ENCODE assay signal across 8 cellular contexts in genomic region chr1:23019851-23020625, GRCh38. TPM values are rescaled to one million over a fixed set of nuclear protein-coding genes. Genes with fewer than 3 reads are reported as not detected.
DNase-seq lines count a peak whose midpoint lies in the region; ATAC-seq and TF ChIP-seq lines count a peak whose summit lies in the region.

No MANE protein-coding gene starts in this region.

- no peak overlapping the region for H2BK15ac ChIP-seq in IMR-90 (ENCODE audit: low read depth, low read length)

- peak overlapping the region; percentile 59 for H3K4me3 ChIP-seq in IMR-90 (ENCODE audit: insufficient read depth, low read depth, low read length)
- H3K4me3 ChIP-seq in WI38 (ENCODE audit: low read depth, low read length): peak overlapping the region; percentile 93
- peak overlapping the region; percentile 93 for H3K4me3 ChIP-seq in colonic mucosa

- H4K8ac ChIP-seq in IMR-90 (ENCODE audit: low read depth in 2 of 2, low read length in 2 of 2): peak overlapping the region; percentile 5 to 77; a peak in 2 of 4 replicates

- peak overlapping the region; percentile 66; the same call in 1 of the 2 replicates for H3K56ac ChIP-seq in IMR-90 (ENCODE audit: extremely low read depth, insufficient read depth, low read length)

- no peak for TF ChIP-seq RAD21 in IMR-90 (IDR thresholded peaks at IDR 0.05; ENCODE audit: low read length)

- peak overlapping the region; percentile 90 for H2AFZ ChIP-seq in IMR-90 (replicated peaks; ENCODE audit: low read length, poor library complexity)

- H2BK120ac ChIP-seq in IMR-90 (ENCODE audit: low read depth, low read length): 0 out of 2 replicates have a peak overlapping the region, but pooled peaks have one; percentile 36

- peaks cover 2% of the 10 kb centered on the region; the same call in 1 of the 2 replicates for H3K4me1 ChIP-seq in IMR-90 (ENCODE audit: control insufficient read depth, insufficient read depth, low read length)
- H3K4me1 ChIP-seq in colonic mucosa: no peaks in the 10 kb centered on the region

- DNase-seq in DMS114 treated with DMSO at 0.1 percent for 48 hours (lab: John Stamatoyannopoulos, UW; ENCODE audit: unreplicated experiment) (peak; percentile 16), IMR-90 (peak; percentile 40), colonic mucosa (peak; percentile 32), left lobe of liver (ENCODE audit: low spot score) (peak; percentile 49), NCI-H510A (lab: John Stamatoyannopoulos, UW) (no peak)
- peak; percentile 1 to 3 for DNase-seq in stimulated activated CD8-positive, alpha-beta memory T cell treated with anti-CD3 and anti-CD28 coated beads, Interleukin-2, amount 100 ng/mL, for 48 hours (ENCODE audit: low read depth in 2 of 2)

- dilution Hi-C loops in IMR-90 (cut with HindIII; ENCODE audit: low sequenced_read_pairs, unreplicated experiment): no loop called here

- H3K9me1 ChIP-seq in IMR-90 (ENCODE audit: insufficient read depth, low read length): no peaks in the 10 kb centered on the region

- BruUV-seq in IMR-90 (replicated peaks; lab: Mats Ljungman, UMichigan): TSS peak; percentile 38

- peak overlapping the region; percentile 21 for H2AK9ac ChIP-seq in IMR-90 (replicated peaks; ENCODE audit: low read depth, low read length, poor library complexity)

- no peak overlapping the region for H2BK20ac ChIP-seq in IMR-90 (ENCODE audit: low read depth, low read length)

- peaks cover 0 to 42% of the 10 kb centered on the region in 2 experiments; a peak in 2 of 4 replicates for H3K79me1 ChIP-seq in IMR-90 (ENCODE audit: low read depth in 1 of 2, low read length in 2 of 2)

- H3K27ac ChIP-seq in IMR-90 (ENCODE audit: insufficient read depth, low read length) (peak overlapping the region; percentile 67), colonic mucosa (peak overlapping the region; percentile 89)

- H3K14ac ChIP-seq in IMR-90 (replicated peaks; ENCODE audit: low read depth, low read length): peak overlapping the region; percentile 84

- H3K9ac ChIP-seq in IMR-90 (ENCODE audit: low read depth, low read length) (peak overlapping the region; percentile 88), colonic mucosa (ENCODE audit: low read depth in 2 of 2, low read length in 2 of 2) (peak overlapping the region; percentile 90 to 92)

- in situ Hi-C loops in IMR-90 (cut with MboI; ENCODE audit: low sequenced_read_pairs): no loop called here

- H3K9me3 ChIP-seq in IMR-90 (ENCODE audit: control insufficient read depth, insufficient read depth, low read length): no peaks in the 10 kb centered on the region
- no peaks in the 10 kb centered on the region for H3K9me3 ChIP-seq in colonic mucosa

- H4K20me1 ChIP-seq in IMR-90 (ENCODE audit: insufficient read depth, low read length): peaks cover 41% of the 10 kb centered on the region

- peak; percentile 8 for ATAC-seq in GM21423 (IDR thresholded peaks at IDR 0.05; ENCODE audit: unreplicated experiment)
- ATAC-seq in IMR-90 (ENCODE audit: low read depth): peak; percentile 16
- ATAC-seq in left lobe of liver: peak; percentile 7

- peak overlapping the region; percentile 62 for H2AK5ac ChIP-seq in IMR-90 (ENCODE audit: low read depth, low read length)

- H3K23ac ChIP-seq in IMR-90 (ENCODE audit: low read depth, low read length): peak overlapping the region; percentile 95

- H3K4me2 ChIP-seq in IMR-90 (ENCODE audit: low read depth, low read length): peak overlapping the region; percentile 98

- H4K5ac ChIP-seq in IMR-90 (ENCODE audit: low read depth, low read length): no peak overlapping the region; the same call in 1 of the 2 replicates

- H4K91ac ChIP-seq in IMR-90 (ENCODE audit: insufficient read depth, low read depth, low read length): peak overlapping the region; percentile 48; the same call in 1 of the 2 replicates

- intact Hi-C loops in IMR-90 (cut with micrococcal nuclease): loop anchor here (2.0 kb wide), 1 partner anchor 17 kb away; no protein-coding TSS in a partner anchor
- intact Hi-C loops in colonic mucosa (cut with DNase I): no loop called here

- peak overlapping the region; percentile 84 for H3K4ac ChIP-seq in IMR-90 (ENCODE audit: low read depth, low read length)

- H3K27me3 ChIP-seq in IMR-90 (ENCODE audit: control insufficient read depth, insufficient read depth, low read length) (no peaks in the 10 kb centered on the region), colonic mucosa (no peaks in the 10 kb centered on the region)

- no peak for TF ChIP-seq POLR2A in IMR-90 (IDR thresholded peaks at IDR 0.05; ENCODE audit: low read depth, low read length)

- peak overlapping the region; percentile 0; the same call in 1 of the 2 replicates for H3K18ac ChIP-seq in IMR-90 (ENCODE audit: low read depth, low read length)

- CTCF ChIA-PET in IMR-90 (lab: Yijun Ruan, JAX): no interaction called here

- POLR2A ChIA-PET in IMR-90 (lab: Charles Lee; ENCODE audit: unreplicated experiment): interaction anchor here (0.7 kb wide), 1 partner anchor 619 kb away, joined by 22 read pairs; no protein-coding TSS in a partner anchor

- TF ChIP-seq CTCF in IMR-90 (conservative IDR thresholded peaks at IDR 0.05; ENCODE audit: low read depth, low read length): no peak
- TF ChIP-seq CTCF in WI38 (IDR thresholded peaks at IDR 0.05; ENCODE audit: low read depth, low read length): no peak
- no peak for TF ChIP-seq CTCF in colonic mucosa (IDR thresholded peaks at IDR 0.05)

- 2% methylated on average over 10 of the region's 43 CpGs; no CpG with 5 or more reads in 1 of the 2 experiments for WGBS in IMR-90 (ENCODE audit: extremely low coverage in 2 of 2, insufficient read length in 1 of 2), 2 experiments

- H3K36me3 ChIP-seq in IMR-90 (ENCODE audit: control insufficient read depth, insufficient read depth, low read length): no peaks in the 10 kb centered on the region
- H3K36me3 ChIP-seq in colonic mucosa: no peaks in the 10 kb centered on the region

- peak overlapping the region; percentile 55 for H2BK5ac ChIP-seq in IMR-90 (ENCODE audit: low read depth, low read length, poor library complexity, severe bottlenecking)

TF ChIP-seq in IMR-90, 13 proteins besides CTCF, POLR2A, EP300 and RAD21:
- no peak for TF ChIP-seq MAZ (IDR thresholded peaks at IDR 0.05; ENCODE audit: borderline replicate concordance, low read depth, low read length)

RNA-seq across cellular contexts. Expression of gene KDM1A, which starts 0.8 kb away (rescaled TPM):
- total RNA-seq in IMR-90 (2012; rRNA removed) (104 and 148 TPM in 2 replicates), colonic mucosa (10 to 100 TPM; 59.2 to 72.6 TPM), left lobe of liver (20.0 TPM)
- 54.9 and 58.7 TPM in 2 replicates for polyA plus RNA-seq in IMR-90 (2012; rRNA removed)
- polyA plus RNA-seq in IMR-90 (2012; cell fraction: cytosol; rRNA removed): 41.1 and 81.9 TPM in 2 replicates
- polyA plus RNA-seq in IMR-90 (2012; cell fraction: nucleus; rRNA removed; ENCODE audit: low replicate concordance): 37.7 and 93.7 TPM in 2 replicates

RNA-seq across cellular contexts. Expression of gene TEX46, which starts 4.4 kb away (rescaled TPM):
- total RNA-seq in IMR-90 (2012; rRNA removed): not detected in 2 replicates
- not detected in 2 replicates for polyA plus RNA-seq in IMR-90 (2012; rRNA removed)
- polyA plus RNA-seq in IMR-90 (2012; cell fraction: cytosol; rRNA removed): not detected in 2 replicates
- polyA plus RNA-seq in IMR-90 (2012; cell fraction: nucleus; rRNA removed; ENCODE audit: low replicate concordance): not detected in 2 replicates
- not detected for total RNA-seq in colonic mucosa
- not detected for total RNA-seq in left lobe of liver

RNA-seq across cellular contexts. Expression of gene LACTBL1, which starts 47.4 kb away (rescaled TPM):
- total RNA-seq in IMR-90 (2012; rRNA removed) (not detected in 2 replicates), colonic mucosa (not detected), left lobe of liver (not detected)
- not detected in 2 replicates for polyA plus RNA-seq in IMR-90 (2012; rRNA removed)
- polyA plus RNA-seq in IMR-90 (2012; cell fraction: cytosol; rRNA removed): not detected in 2 replicates
- polyA plus RNA-seq in IMR-90 (2012; cell fraction: nucleus; rRNA removed; ENCODE audit: low replicate concordance): not detected in 2 replicates
